12 cellular contexts compared by ENCODE assay signal in genomic region chrX:49877397-49878101, GRCh38. TPM values are rescaled to one million over a fixed set of nuclear protein-coding genes. Genes with fewer than 3 reads are reported as not detected.
DNase-seq lines count a peak whose midpoint lies in the region; ATAC-seq, FAIRE-seq and TF ChIP-seq lines count a peak whose summit lies in the region.
"Had no signal": no experiment of that assay in that cellular context is flagged by ENCODE, and none has a peak within 500 bp of the region (broad histone marks: within the 10 kb centered on the region; RNA-seq: fewer than 3 reads in every experiment).

No MANE protein-coding gene starts in this region.

- no peaks in the 10 kb centered on the region for H3K9me3 ChIP-seq in CD4-positive, CD25-positive, alpha-beta regulatory T cell (ENCODE audit: control insufficient read depth in 2 of 2, low read length in 2 of 2)
- H3K9me3 ChIP-seq in endothelial cell of umbilical vein (replicated peaks; ENCODE audit: control insufficient read depth, insufficient read depth, low read length) (no peaks in the 10 kb centered on the region), prostate gland (no peaks in the 10 kb centered on the region)
- H3K9me3 ChIP-seq: BLaER1 had no signal

- H2AFZ ChIP-seq in endothelial cell of umbilical vein (ENCODE audit: low read depth, low read length): no peak overlapping the region

- TF ChIP-seq POLR2A in endothelial cell of umbilical vein (IDR thresholded peaks at IDR 0.05; ENCODE audit: low read depth, low read length): no peak
- TF ChIP-seq POLR2A in prostate gland (IDR thresholded peaks at IDR 0.05): no peak

- no peak overlapping the region for H3K4me3 ChIP-seq in CD4-positive, CD25-positive, alpha-beta regulatory T cell (ENCODE audit: low read depth, low read length)
- H3K4me3 ChIP-seq in endothelial cell of umbilical vein (replicated peaks in 1 of 3; ENCODE audit: insufficient read depth in 1 of 3, low read depth in 1 of 3, low read length in 3 of 3) (no peak overlapping the region), prostate gland (no peak overlapping the region)

- no peak for TF ChIP-seq CTCF in endothelial cell of umbilical vein (IDR thresholded peaks at IDR 0.05; ENCODE audit: extremely low read depth in 1 of 2, insufficient read depth in 1 of 2, low read depth in 1 of 2, low read length in 2 of 2)
- no peak for TF ChIP-seq CTCF in prostate gland (IDR thresholded peaks at IDR 0.05)

- H3K4me1 Mint-ChIP-seq in CD4-positive, CD25-positive, alpha-beta regulatory T cell: peaks cover 0 to 35% (median 12%) of the 10 kb centered on the region in 4 donors

- dilution Hi-C loops in endothelial cell of umbilical vein (cut with MboI; ENCODE audit: extremely low pct_ligation_motif_present, low sequenced_read_pairs): no loop called here

- H3K27ac Mint-ChIP-seq in CD4-positive, CD25-positive, alpha-beta regulatory T cell: peak overlapping the region in 2 of 3 donors; percentile 30 to 69
- H3K27ac Mint-ChIP-seq: activated CD4-positive, alpha-beta T cell treated with anti-CD3 and anti-CD28 coated beads for 36 hours had no signal

- H3K27me3 ChIP-seq in CD4-positive, CD25-positive, alpha-beta regulatory T cell (ENCODE audit: control insufficient read depth, insufficient read depth, low read length): no peaks in the 10 kb centered on the region
- H3K27me3 ChIP-seq in endothelial cell of umbilical vein (ENCODE audit: control insufficient read depth in 2 of 2, insufficient read depth in 2 of 2, low read length in 2 of 2): no peaks in the 10 kb centered on the region
- no peaks in the 10 kb centered on the region for H3K27me3 ChIP-seq in prostate gland (replicated peaks; ENCODE audit: insufficient read depth)

- 43% methylated on average over 5 of the region's 5 CpGs for WGBS in prostate gland

- no peak overlapping the region for H3K9ac ChIP-seq in endothelial cell of umbilical vein (replicated peaks; ENCODE audit: extremely low read depth, insufficient read depth, low read length)
- H3K9ac ChIP-seq: BLaER1 had no signal

- no peaks in the 10 kb centered on the region for H4K20me1 ChIP-seq in endothelial cell of umbilical vein (replicated peaks; ENCODE audit: control insufficient read depth, extremely low read depth, insufficient read depth, low read length)

- intact Hi-C loops in endothelial cell of umbilical vein (cut with micrococcal nuclease) (loop anchor here (2.0 kb wide), 2 partner anchors 41 to 327 kb away; partner anchors contain the start of gene CCNB3), prostate gland (cut with DNase I) (no loop called here)

- no peaks in the 10 kb centered on the region for H3K9me1 ChIP-seq in endothelial cell of umbilical vein (replicated peaks; ENCODE audit: control insufficient read depth, extremely low read depth, insufficient read depth, low read length)

- CTCF ChIA-PET in endothelial cell of umbilical vein (lab: Charles Lee): interaction anchor here (0.5 to 1.2 kb wide), 11 partner anchors 15 to 328 kb away, joined by 3 to 6 read pairs (median 3); no protein-coding TSS in a partner anchor

- no peaks in the 10 kb centered on the region for H3K36me3 ChIP-seq in CD4-positive, CD25-positive, alpha-beta regulatory T cell (ENCODE audit: control insufficient read depth, insufficient read depth, low read length)
- H3K36me3 ChIP-seq in endothelial cell of umbilical vein (ENCODE audit: control insufficient read depth in 2 of 2, extremely low read depth in 1 of 2, insufficient read depth in 2 of 2, low read length in 2 of 2) (no peaks in the 10 kb centered on the region), prostate gland (no peaks in the 10 kb centered on the region)
- H3K36me3 ChIP-seq: BLaER1 had no signal

- POLR2A ChIA-PET in endothelial cell of umbilical vein (lab: Charles Lee): interaction anchor here (0.5 kb wide), 1 partner anchor 1323 kb away, joined by 8 read pairs; no protein-coding TSS in a partner anchor

- H3K27me3 Mint-ChIP-seq in CD4-positive, CD25-positive, alpha-beta regulatory T cell: no peaks in the 10 kb centered on the region
- H3K27me3 Mint-ChIP-seq: activated CD4-positive, alpha-beta T cell treated with anti-CD3 and anti-CD28 coated beads for 36 hours; naive B cell had no signal

- peak; percentile 12 for FAIRE-seq in endothelial cell of umbilical vein (lab: Jason Lieb, UNC)

- H3K4me2 ChIP-seq in endothelial cell of umbilical vein (ENCODE audit: insufficient read depth, low read length): no peak overlapping the region

- no peaks in the 10 kb centered on the region for H3K9me3 Mint-ChIP-seq in CD4-positive, CD25-positive, alpha-beta regulatory T cell
- H3K9me3 Mint-ChIP-seq: naive B cell had no signal

- peak overlapping the region; percentile 1 for H3K27ac ChIP-seq in CD4-positive, CD25-positive, alpha-beta regulatory T cell (ENCODE audit: insufficient read depth, low read length, poor library complexity, severe bottlenecking)
- H3K27ac ChIP-seq in endothelial cell of umbilical vein (ENCODE audit: insufficient read depth, low read depth, low read length) (no peak overlapping the region), prostate gland (peak overlapping the region; percentile 79 to 82)

- peak overlapping the region in 2 of 4 donors; percentile 0 to 19 for H3K4me3 Mint-ChIP-seq in CD4-positive, CD25-positive, alpha-beta regulatory T cell

- no peak for DNase-seq in CD4-positive, CD25-positive, alpha-beta regulatory T cell
- peak; percentile 25 for DNase-seq in HuH-7.5 (ENCODE audit: low spot score)
- no peak for DNase-seq in endothelial cell of umbilical vein (ENCODE audit: low read depth, low spot score)
- no peak for DNase-seq in prostate gland (ENCODE audit: low spot score)
- DNase-seq in NCI-H2029 (lab: John Stamatoyannopoulos, UW): no peak
- DNase-seq in SHP77 treated with DMSO at 0.1 percent for 48 hours (lab: John Stamatoyannopoulos, UW): no peak
- DNase-seq in HPDE6-E6E7 (ENCODE audit: extremely low spot score): no peak
- DNase-seq: activated effector memory CD4-positive, alpha-beta T cell treated with Interleukin-2 at 50 U/mL for 16 hours had no signal

- ATAC-seq in CD4-positive, CD25-positive, alpha-beta regulatory T cell (ENCODE audit: low read depth in 2 of 2): no peak
- no peak for ATAC-seq in GM21576 (IDR thresholded peaks at IDR 0.05; ENCODE audit: unreplicated experiment)

- H3K79me2 ChIP-seq in endothelial cell of umbilical vein (ENCODE audit: control insufficient read depth, insufficient read depth, low read length): no peaks in the 10 kb centered on the region

- peaks cover 11% of the 10 kb centered on the region for H3K4me1 ChIP-seq in CD4-positive, CD25-positive, alpha-beta regulatory T cell (ENCODE audit: control insufficient read depth, insufficient read depth, low read length, poor library complexity, severe bottlenecking)
- peaks cover 5% of the 10 kb centered on the region for H3K4me1 ChIP-seq in endothelial cell of umbilical vein (ENCODE audit: control insufficient read depth, extremely low read depth, insufficient read depth, low read length)
- no peaks in the 10 kb centered on the region for H3K4me1 ChIP-seq in prostate gland (replicated peaks)

- no TSS peak for BruUV-seq in endothelial cell of umbilical vein (replicated peaks; lab: Mats Ljungman, UMichigan)

- no peaks in the 10 kb centered on the region for H3K36me3 Mint-ChIP-seq in CD4-positive, CD25-positive, alpha-beta regulatory T cell
- H3K36me3 Mint-ChIP-seq: naive B cell had no signal

TF ChIP-seq in endothelial cell of umbilical vein, 7 proteins besides CTCF, POLR2A, EP300 and RAD21 (continues in another document):
- no peak for TF ChIP-seq GATA2 (IDR thresholded peaks at IDR 0.05; ENCODE audit: insufficient read depth, insufficient read length, low read depth, low read length)
- no peak for TF ChIP-seq FOS (IDR thresholded peaks at IDR 0.05; ENCODE audit: borderline replicate concordance, insufficient read depth, low read length)

RNA-seq across cellular contexts. Expression of gene USP27X, which starts 1.7 kb away (rescaled TPM):
- total RNA-seq in CD4-positive, CD25-positive, alpha-beta regulatory T cell: 2.2 TPM
- polyA plus RNA-seq in CD4-positive, CD25-positive, alpha-beta regulatory T cell: under 1 TPM; 0.21 to 0.79 (median 0.40) TPM
- 2.3 and 3.0 TPM in 2 replicates for total RNA-seq in endothelial cell of umbilical vein
- 2.2 and 2.4 TPM in 2 replicates for polyA plus RNA-seq in endothelial cell of umbilical vein
- polyA plus RNA-seq in endothelial cell of umbilical vein (2011; cell fraction: cytosol; rRNA removed): 2.6 and 2.8 TPM in 2 replicates
- polyA plus RNA-seq in endothelial cell of umbilical vein (2011; cell fraction: nucleus; rRNA removed): 0.98 and 1.3 TPM in 2 replicates
- polyA plus RNA-seq in endothelial cell of umbilical vein (2012): 2.9 and 3.3 TPM in 2 replicates
- 5.5 and 7.4 TPM in 2 replicates for polyA minus RNA-seq in endothelial cell of umbilical vein
- 0.31 TPM for polyA minus RNA-seq in endothelial cell of umbilical vein (2011; cell fraction: cytosol; rRNA and poly(A)+ RNA removed)
- polyA minus RNA-seq in endothelial cell of umbilical vein (2011; cell fraction: nucleus; rRNA and poly(A)+ RNA removed): 1.7 and 2.7 TPM in 2 replicates
- total RNA-seq in prostate gland: 1 to 10 TPM; 2.0 to 3.5 TPM

RNA-seq across cellular contexts. Expression of gene CLCN5, which starts 44.8 kb away (rescaled TPM):
- total RNA-seq in CD4-positive, CD25-positive, alpha-beta regulatory T cell: 1.3 TPM
- under 1 TPM; 0.05 to 0.99 (median 0.43) TPM for polyA plus RNA-seq in CD4-positive, CD25-positive, alpha-beta regulatory T cell
- total RNA-seq in endothelial cell of umbilical vein (12.9 TPM in 2 replicates), prostate gland (10 to 100 TPM in 1 of 2 donors, 1 to 10 TPM in 1; 2.0 to 13.6 TPM)
- polyA plus RNA-seq in endothelial cell of umbilical vein: 2.7 and 3.1 TPM in 2 replicates
- 1.7 and 1.8 TPM in 2 replicates for polyA plus RNA-seq in endothelial cell of umbilical vein (2011; cell fraction: cytosol; rRNA removed)
- polyA plus RNA-seq in endothelial cell of umbilical vein (2011; cell fraction: nucleus; rRNA removed): 6.6 and 6.8 TPM in 2 replicates
- polyA plus RNA-seq in endothelial cell of umbilical vein (2012): 5.8 and 6.2 TPM in 2 replicates
- polyA minus RNA-seq in endothelial cell of umbilical vein: 21.9 and 24.1 TPM in 2 replicates
- polyA minus RNA-seq in endothelial cell of umbilical vein (2011; cell fraction: cytosol; rRNA and poly(A)+ RNA removed): 7.9 TPM
- 13.4 and 19.4 TPM in 2 replicates for polyA minus RNA-seq in endothelial cell of umbilical vein (2011; cell fraction: nucleus; rRNA and poly(A)+ RNA removed)

RNA-seq across cellular contexts. Expression of gene PAGE4, which starts 48.4 kb away (rescaled TPM):
- total RNA-seq in CD4-positive, CD25-positive, alpha-beta regulatory T cell: not detected
- polyA plus RNA-seq in CD4-positive, CD25-positive, alpha-beta regulatory T cell: not detected
- total RNA-seq in endothelial cell of umbilical vein (not detected in 2 replicates), prostate gland (10 to 100 TPM; 26.5 to 31.5 TPM)
- not detected in 2 replicates for polyA plus RNA-seq in endothelial cell of umbilical vein
- polyA plus RNA-seq in endothelial cell of umbilical vein (2011; cell fraction: cytosol; rRNA removed): not detected in 2 replicates
- polyA plus RNA-seq in endothelial cell of umbilical vein (2011; cell fraction: nucleus; rRNA removed): not detected in 2 replicates
- not detected in 2 replicates for polyA plus RNA-seq in endothelial cell of umbilical vein (2012)
- not detected in 2 replicates for polyA minus RNA-seq in endothelial cell of umbilical vein
- not detected for polyA minus RNA-seq in endothelial cell of umbilical vein (2011; cell fraction: cytosol; rRNA and poly(A)+ RNA removed)
- not detected in 2 replicates for polyA minus RNA-seq in endothelial cell of umbilical vein (2011; cell fraction: nucleus; rRNA and poly(A)+ RNA removed)
- total RNA-seq: activated CD4-positive, alpha-beta T cell treated with anti-CD3 and anti-CD28 coated beads for 36 hours had no signal

Comparison
In these comparisons a context has a peak if more than half of its experiments do, and no peak if none do; other contexts are left out.
1. RNA of gene PAGE4, which starts 48.4 kb away (total RNA-seq): 26.5 to 31.5 TPM in prostate gland; not detected in CD4-positive, CD25-positive, alpha-beta regulatory T cell (single experiment) and not detected in endothelial cell of umbilical vein; every median in the first group is over 10 times any median in the second.